ENCODE assay signal across 9 cellular contexts in genomic region chr16:79898703-79899102, GRCh38.
"Had no signal": no experiment of that assay in that cellular context is flagged by ENCODE, and none has a peak within 500 bp of the region (broad histone marks: within the 10 kb centered on the region; RNA-seq: fewer than 3 reads in every experiment).

No MANE protein-coding gene starts in this region.

- ATAC-seq: GM23338, HCT116 had no signal

- H3K4me3 ChIP-seq: GM23338 had no signal

- DNase-seq: H9, IMR-90, KBM-7 had no signal

- H3K4me2 ChIP-seq: GM23338, KMS-11 had no signal

- H3K27ac ChIP-seq: KMS-11 had no signal

- H3K9ac ChIP-seq: KMS-11 had no signal

- FAIRE-seq: H1, H54, HTR-8/SVneo had no signal
